9 cellular contexts compared by ENCODE assay signal in genomic region chr2:33380001-33380609, GRCh38.
A peak's percentile ranks its signal among the peaks of the same experiment; 100 is the strongest.
DNase-seq lines count a peak whose midpoint lies in the region; ATAC-seq and TF ChIP-seq lines count a peak whose summit lies in the region.
"Had no signal": no experiment of that assay in that cellular context is flagged by ENCODE, and none has a peak within 500 bp of the region (broad histone marks: within the 10 kb centered on the region; RNA-seq: fewer than 3 reads in every experiment).

No MANE protein-coding gene starts in this region.

- no peak overlapping the region for H3K4me3 Mint-ChIP-seq in Caco-2 (ENCODE audit: unreplicated experiment)

- H3K36me3 ChIP-seq in Caco-2 (ENCODE audit: control insufficient read depth, insufficient read depth, low read length): no peaks in the 10 kb centered on the region
- H3K36me3 ChIP-seq in lower lobe of right lung: no peaks in the 10 kb centered on the region

- H3K36me3 Mint-ChIP-seq in Caco-2 (ENCODE audit: insufficient read depth, unreplicated experiment): no peaks in the 10 kb centered on the region

- no peaks in the 10 kb centered on the region for H3K4me1 Mint-ChIP-seq in Caco-2 (ENCODE audit: low read depth, unreplicated experiment)

- TF ChIP-seq CTCF in Caco-2 (IDR thresholded peaks at IDR 0.05; ENCODE audit: insufficient read depth in 1 of 2, low read depth in 1 of 2, low read length in 1 of 2, severe bottlenecking in 1 of 2, unreplicated experiment in 1 of 2): peak; percentile 50 to 79
- TF ChIP-seq CTCF in astrocyte of the spinal cord (IDR thresholded peaks at IDR 0.05; ENCODE audit: low read depth, low read length): peak; percentile 67
- peak; percentile 41 for TF ChIP-seq CTCF in lower lobe of right lung (IDR thresholded peaks at IDR 0.05)

- H3K4me3 ChIP-seq in Caco-2 (ENCODE audit: low read depth, low read length) (no peak overlapping the region), astrocyte of the spinal cord (ENCODE audit: low read depth, low read length) (no peak overlapping the region), lower lobe of right lung (no peak overlapping the region)

- no peak overlapping the region for H3K27ac Mint-ChIP-seq in Caco-2 (ENCODE audit: unreplicated experiment)

- BruUV-seq in Caco-2 (replicated peaks; lab: Mats Ljungman, UMichigan): no TSS peak

- H3K9me3 Mint-ChIP-seq in Caco-2 (ENCODE audit: unreplicated experiment): no peaks in the 10 kb centered on the region

- CTCF ChIA-PET in Caco-2 (lab: Charles Lee): interaction anchor here (0.6 to 0.7 kb wide), 3 partner anchors 13 to 1059 kb away, joined by 3 to 5 read pairs (median 3); no protein-coding TSS in a partner anchor

- H3K27me3 Mint-ChIP-seq in Caco-2 (ENCODE audit: insufficient read depth, unreplicated experiment): no peaks in the 10 kb centered on the region

- DNase-seq in Caco-2 (peak in 1 of 2 experiments; percentile 23), HT-29 (ENCODE audit: low spot score) (peak; percentile 6), astrocyte of the spinal cord (ENCODE audit: low read depth, low spot score) (no peak), lower lobe of right lung (no peak), NCI-H526 (lab: John Stamatoyannopoulos, UW) (no peak), NCI-H2171 (lab: John Stamatoyannopoulos, UW) (no peak), GOT3 (lab: John Stamatoyannopoulos, UW) (no peak)
- DNase-seq in stimulated activated naive CD4-positive, alpha-beta T cell treated with Interleukin-2 at 50 U/mL for 16 hours (lab: John Stamatoyannopoulos, UW): no peak
- DNase-seq: NCI-H446 had no signal

- ATAC-seq in lower lobe of right lung: no peak

- H3K4me1 ChIP-seq in Caco-2 (no peaks in the 10 kb centered on the region), lower lobe of right lung (no peaks in the 10 kb centered on the region)

- H3K9me3 ChIP-seq in Caco-2: no peaks in the 10 kb centered on the region
- no peaks in the 10 kb centered on the region for H3K9me3 ChIP-seq in lower lobe of right lung

- POLR2A ChIA-PET in Caco-2 (lab: Charles Lee): no interaction called here

- intact Hi-C loops in Caco-2 (cut with micrococcal nuclease; ENCODE audit: unreplicated experiment): loop anchor here (1.0 to 10.0 kb wide), 2 partner anchors 346 to 825 kb away; no protein-coding TSS in a partner anchor
- intact Hi-C loops in lower lobe of right lung (cut with DNase I): no loop called here

- H3K27ac ChIP-seq in lower lobe of right lung: no peak overlapping the region

- H3K27me3 ChIP-seq in Caco-2 (replicated peaks; ENCODE audit: control insufficient read depth, insufficient read depth, low read length) (no peaks in the 10 kb centered on the region), lower lobe of right lung (ENCODE audit: low read depth) (no peaks in the 10 kb centered on the region)

- in situ Hi-C loops in astrocyte of the spinal cord (cut with HindIII; ENCODE audit: low sequenced_read_pairs): no loop called here
